Comparison of ENCODE assay signal across 10 cellular contexts in genomic region chr2:218805627-218806026, GRCh38. TPM values are rescaled to one million over a fixed set of nuclear protein-coding genes. Genes with fewer than 3 reads are reported as not detected.
DNase-seq lines count a peak whose midpoint lies in the region; ATAC-seq and TF ChIP-seq lines count a peak whose summit lies in the region.
"Had no signal": no experiment of that assay in that cellular context is flagged by ENCODE, and none has a peak within 500 bp of the region (broad histone marks: within the 10 kb centered on the region; RNA-seq: fewer than 3 reads in every experiment).

No MANE protein-coding gene starts in this region.

- H3K27me3 Mint-ChIP-seq in CD8-positive, alpha-beta T cell (ENCODE audit: low read depth), result peaks cover 41% of the 10 kb centered on the region

- H3K36me3 Mint-ChIP-seq in CD8-positive, alpha-beta T cell, result no peaks in the 10 kb centered on the region

- no peaks in the 10 kb centered on the region for H3K9me3 ChIP-seq in AG04450 (ENCODE audit: control insufficient read depth, insufficient read depth, low read length)
- peaks cover 7% of the 10 kb centered on the region; the same call in 1 of the 2 replicates for H3K9me3 ChIP-seq in MG63
- no peaks in the 10 kb centered on the region for H3K9me3 ChIP-seq in CD8-positive, alpha-beta T cell (ENCODE audit: low read length)

- TF ChIP-seq CTCF in AG04450 (IDR thresholded peaks at IDR 0.05; ENCODE audit: low read depth, low read length) (no peak), dorsolateral prefrontal cortex (IDR thresholded peaks at IDR 0.05 in 54 of 56, conservative IDR thresholded peaks at IDR 0.05 in 2 of 56; ENCODE audit: low read depth in 1 of 56, partially characterized antibody in 56 of 56) (no peak)
- TF ChIP-seq CTCF in CD8-positive, alpha-beta T cell (IDR thresholded peaks at IDR 0.05), result no peak

- DNase-seq in AG04450 (ENCODE audit: low read depth, low spot score), result peak; percentile 20
- DNase-seq in MG63, result peak; percentile 16
- no peak for DNase-seq in dorsolateral prefrontal cortex
- DNase-seq in myocyte (ENCODE audit: low read depth), result peak; percentile 92
- DNase-seq in CD8-positive, alpha-beta T cell, result no peak
- DNase-seq in T-helper 1 cell, result no peak
- DNase-seq: activated naive CD4-positive, alpha-beta T cell treated with Interleukin-2 at 50 U/mL for 16 hours had no signal

- POLR2A ChIA-PET in AG04450 (lab: Yijun Ruan, JAX), result interaction anchor here (0.6 to 1.0 kb wide), 2 partner anchors 34 to 39 kb away, joined by 3 to 9 read pairs; no protein-coding TSS in a partner anchor
- POLR2A ChIA-PET in CD8-positive, alpha-beta T cell (lab: Charles Lee), result no interaction called here

- H3K27ac ChIP-seq in AG04450 (ENCODE audit: low read depth, low read length) (peak overlapping the region; percentile 40), dorsolateral prefrontal cortex (peak overlapping the region in 40 of 59 donors; percentile 1 to 78 (median 46))
- H3K27ac ChIP-seq in CD8-positive, alpha-beta T cell (ENCODE audit: low read depth, low read length), result no peak overlapping the region

- ATAC-seq in HG03565 (IDR thresholded peaks at IDR 0.05; ENCODE audit: unreplicated experiment) (no peak), HG02798 (IDR thresholded peaks at IDR 0.05; ENCODE audit: poor library complexity, unreplicated experiment) (no peak)
- ATAC-seq in CD8-positive, alpha-beta T cell, result no peak

- H3K4me1 Mint-ChIP-seq in CD8-positive, alpha-beta T cell (ENCODE audit: low read depth), result peaks cover 5% of the 10 kb centered on the region

- intact Hi-C loops in dorsolateral prefrontal cortex (cut with DNase I), result no loop called here
- intact Hi-C loops in CD8-positive, alpha-beta T cell (cut with DNase I, micrococcal nuclease), result no loop called here

- CTCF ChIA-PET in AG04450 (lab: Charles Lee), result interaction anchor here (0.6 to 1.3 kb wide), 4 partner anchors 42 to 503 kb away, joined by 3 to 5 read pairs (median 3); no protein-coding TSS in a partner anchor
- CTCF ChIA-PET in CD8-positive, alpha-beta T cell (lab: Charles Lee), result no interaction called here

- H3K4me1 ChIP-seq in CD8-positive, alpha-beta T cell (ENCODE audit: insufficient read depth, low read length), result no peaks in the 10 kb centered on the region

- H3K4me3 Mint-ChIP-seq in CD8-positive, alpha-beta T cell, result no peak overlapping the region

- no peak overlapping the region for H3K27ac Mint-ChIP-seq in CD8-positive, alpha-beta T cell

- H3K9me3 Mint-ChIP-seq in CD8-positive, alpha-beta T cell, result peaks cover 11% of the 10 kb centered on the region

- no peaks in the 10 kb centered on the region for H3K27me3 ChIP-seq in AG04450 (ENCODE audit: control insufficient read depth, insufficient read depth, low read length)
- no peaks in the 10 kb centered on the region for H3K27me3 ChIP-seq in MG63
- H3K27me3 ChIP-seq in dorsolateral prefrontal cortex, result no peaks in the 10 kb centered on the region
- H3K27me3 ChIP-seq in CD8-positive, alpha-beta T cell (ENCODE audit: insufficient read depth, low read length), result peaks cover 6% of the 10 kb centered on the region

- H3K36me3 ChIP-seq in MG63, result no peaks in the 10 kb centered on the region
- no peaks in the 10 kb centered on the region for H3K36me3 ChIP-seq in CD8-positive, alpha-beta T cell (ENCODE audit: insufficient read depth, low read length)

- H3K4me3 ChIP-seq in AG04450 (ENCODE audit: low read depth, low read length) (no peak overlapping the region), MG63 (no peak overlapping the region), dorsolateral prefrontal cortex (peak overlapping the region in 3 of 59 donors; percentile 9 to 14 (median 12))
- H3K4me3 ChIP-seq in CD8-positive, alpha-beta T cell (ENCODE audit: low read depth, low read length), result no peak overlapping the region

RNA-seq across cellular contexts. Expression of gene CYP27A1, which starts 23.7 kb away (rescaled TPM):
- 25.6 and 31.0 TPM in 2 replicates for polyA plus RNA-seq in AG04450 (2011; rRNA removed)
- polyA minus RNA-seq in AG04450 (2011; rRNA and poly(A)+ RNA removed), result 12.6 and 17.7 TPM in 2 replicates
- 7.7 and 8.9 TPM in 2 replicates for total RNA-seq in MG63 (2014; rRNA removed; shearing (Covaris generic); ENCODE audit: low replicate concordance)
- 100 to 1,000 TPM in 1 of 120 experiments, 10 to 100 TPM in 119; 12.4 to 139 (median 33.9) TPM for total RNA-seq in dorsolateral prefrontal cortex
- total RNA-seq in myocyte, result 16.5 and 18.0 TPM in 2 replicates
- polyA plus RNA-seq in myocyte (2012), result 4.1 TPM
- total RNA-seq in CD8-positive, alpha-beta T cell, result not detected
- polyA plus RNA-seq: neural cell had no signal

RNA-seq across cellular contexts. Expression of gene PRKAG3, which starts 26.0 kb away (rescaled TPM):
- not detected in 2 replicates for polyA plus RNA-seq in AG04450 (2011; rRNA removed)
- polyA minus RNA-seq in AG04450 (2011; rRNA and poly(A)+ RNA removed), result not detected in 2 replicates
- total RNA-seq in MG63 (2014; rRNA removed; shearing (Covaris generic); ENCODE audit: low replicate concordance), result not detected in 2 replicates
- under 1 TPM in 2 of 120 experiments, not detected in 118; 0.44 to 0.60 TPM for total RNA-seq in dorsolateral prefrontal cortex
- total RNA-seq in myocyte, result 49.9 and 65.9 TPM in 2 replicates
- 10.0 TPM for polyA plus RNA-seq in myocyte (2012)
- not detected for total RNA-seq in CD8-positive, alpha-beta T cell
- polyA plus RNA-seq: neural cell had no signal

RNA-seq across cellular contexts. Expression of gene WNT6, which starts 54.0 kb away (rescaled TPM):
- not detected in 2 replicates for polyA plus RNA-seq in AG04450 (2011; rRNA removed)
- not detected in 2 replicates for polyA minus RNA-seq in AG04450 (2011; rRNA and poly(A)+ RNA removed)
- total RNA-seq in MG63 (2014; rRNA removed; shearing (Covaris generic); ENCODE audit: low replicate concordance), result not detected in 2 replicates
- total RNA-seq in dorsolateral prefrontal cortex (1 to 10 TPM in 58 of 120 experiments, under 1 TPM in 56, not detected in 6; 0.31 to 4.9 (median 1.0) TPM), myocyte (0.31 and 0.37 TPM in 2 replicates)
- not detected for polyA plus RNA-seq in myocyte (2012)
- not detected for total RNA-seq in CD8-positive, alpha-beta T cell
- polyA plus RNA-seq: neural cell had no signal

Comparison
In these comparisons a context has a peak if more than half of its experiments do, and no peak if none do; other contexts are left out.
1. DNase-seq: peak in AG04450 (single experiment), MG63 (single experiment) and myocyte (single experiment); none in dorsolateral prefrontal cortex (0 of 10), CD8-positive, alpha-beta T cell (0 of 7) and T-helper 1 cell (0 of 5).
2. RNA of gene PRKAG3, which starts 26.0 kb away (total RNA-seq): 49.9 to 65.9 TPM in myocyte; not detected in MG63, 0.44 to 0.60 TPM in dorsolateral prefrontal cortex and not detected in CD8-positive, alpha-beta T cell; every median in the first group is over 10 times any median in the second.